ENCODE assay signal across 12 cellular contexts in the genomic region with DNA sequence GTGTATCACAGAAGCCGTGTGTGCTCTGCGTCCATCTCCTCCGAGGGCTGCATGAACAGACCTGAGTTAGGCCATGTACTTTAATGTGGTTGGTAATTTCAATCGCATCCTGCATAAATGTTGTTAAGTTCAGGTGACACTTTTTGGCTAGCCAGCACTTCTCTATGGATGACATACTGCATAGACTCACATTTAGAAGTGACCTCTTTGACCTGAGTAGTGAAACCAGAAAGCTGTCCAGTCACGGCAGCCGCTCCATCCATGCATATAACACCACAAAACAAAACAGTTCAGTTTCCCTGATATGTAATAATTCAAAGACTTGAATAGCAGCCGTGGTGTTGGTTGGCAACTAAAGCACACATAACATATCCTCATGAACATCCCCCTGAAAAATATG.
"Had no signal": no experiment of that assay in that cellular context is flagged by ENCODE, and none has a peak within 500 bp of the region (broad histone marks: within the 10 kb centered on the region; RNA-seq: fewer than 3 reads in every experiment).

No MANE protein-coding gene starts in this region.

- ATAC-seq: activated CD8-positive, alpha-beta T cell treated with anti-CD3 and anti-CD28 coated beads, Interleukin-2, amount 10 ng/mL, durations not matched to agents 7 days and 5 days; effector memory CD8-positive, alpha-beta T cell; pancreas had no signal

- H3K27me3 Mint-ChIP-seq: dendritic cell treated with granulocyte-macrophage colony-stimulating factor and Interleukin-4, amounts not matched to agents 40 ng/mL and 50 ng/mL, for 4 days; effector memory CD8-positive, alpha-beta T cell had no signal

- H3K9me3 Mint-ChIP-seq: dendritic cell treated with granulocyte-macrophage colony-stimulating factor and Interleukin-4, amounts not matched to agents 40 ng/mL and 50 ng/mL, for 4 days; effector memory CD8-positive, alpha-beta T cell had no signal

- H3K4me3 Mint-ChIP-seq: activated CD8-positive, alpha-beta T cell treated with anti-CD3 and anti-CD28 coated beads, Interleukin-2, amount 10 ng/mL, durations not matched to agents 7 days and 5 days; dendritic cell treated with granulocyte-macrophage colony-stimulating factor and Interleukin-4, amounts not matched to agents 40 ng/mL and 50 ng/mL, for 4 days; effector memory CD8-positive, alpha-beta T cell had no signal

- H3K27ac Mint-ChIP-seq: activated CD8-positive, alpha-beta T cell treated with anti-CD3 and anti-CD28 coated beads, Interleukin-2, amount 10 ng/mL, durations not matched to agents 7 days and 5 days; dendritic cell treated with granulocyte-macrophage colony-stimulating factor and Interleukin-4, amounts not matched to agents 40 ng/mL and 50 ng/mL, for 4 days had no signal

- DNase-seq: activated CD8-positive, alpha-beta memory T cell treated with anti-CD3 and anti-CD28 coated beads, Interleukin-2, amount 50 U/mL, for 48 hours; activated CD8-positive, alpha-beta T cell treated with anti-CD3 and anti-CD28 coated beads, Interleukin-2, amount 10 ng/mL, durations not matched to agents 7 days and 5 days; activated effector memory CD4-positive, alpha-beta T cell treated with Interleukin-2 at 50 U/mL for 16 hours; brain microvascular endothelial cell; cerebellar nuclear complex; effector memory CD8-positive, alpha-beta T cell; hippocampal formation; mesendoderm; pancreas; SK-N-SH; stimulated activated CD4-positive, alpha-beta T cell treated with anti-CD3 and anti-CD28 coated beads, Interleukin-12 subunit alpha, Interleukin-12 subunit beta, amount 100 ng/mL, for 4 hours had no signal

- H3K4me3 ChIP-seq: pancreas had no signal

- H3K9me3 ChIP-seq: pancreas, SK-N-SH had no signal
